In genomic region chr7:55498142-55498541, GRCh38 we compare ENCODE assay signal across 26 cellular contexts.
DNase-seq lines count a peak whose midpoint lies in the region; ATAC-seq and TF ChIP-seq lines count a peak whose summit lies in the region.
"Had no signal": no experiment of that assay in that cellular context is flagged by ENCODE, and none has a peak within 500 bp of the region (broad histone marks: within the 10 kb centered on the region; RNA-seq: fewer than 3 reads in every experiment).

No MANE protein-coding gene starts in this region.

- no peaks in the 10 kb centered on the region for H3K4me1 ChIP-seq in mucosa of descending colon (ENCODE audit: low read depth)
- H3K4me1 ChIP-seq: adrenal gland had no signal

- H3K9me3 Mint-ChIP-seq in T-helper 2 cell treated with Interferon-gamma antibody and Interleukin-4, amounts not matched to agents 5 μg/mL and 100 μg/mL, for 36 hours, result no peaks in the 10 kb centered on the region
- no peaks in the 10 kb centered on the region for H3K9me3 Mint-ChIP-seq in stimulated activated naive CD8-positive, alpha-beta T cell treated with anti-CD3 and anti-CD28 coated beads, Interleukin-15, amount 100 ng/mL, for 72 hours
- H3K9me3 Mint-ChIP-seq: activated CD4-positive, alpha-beta memory T cell treated with anti-CD3 and anti-CD28 coated beads, Interleukin-2, amount 10 ng/mL, durations not matched to agents 7 days and 5 days; activated T-helper 2 cell treated with anti-CD3 and anti-CD28 coated beads, Interferon-gamma antibody, Interleukin-2, Interleukin-4, amounts not matched to agents 10 μg/mL and 5 μg/mL and 100 μg/mL, durations not matched to agents 14 hours and 24 hours and 36 hours; naive B cell had no signal

- peaks cover 13% of the 10 kb centered on the region for H3K36me3 Mint-ChIP-seq in T-helper 2 cell treated with Interferon-gamma antibody and Interleukin-4, amounts not matched to agents 5 μg/mL and 100 μg/mL, for 36 hours (ENCODE audit: low read depth)

- H3K4me3 Mint-ChIP-seq in T-helper 2 cell treated with Interferon-gamma antibody and Interleukin-4, amounts not matched to agents 5 μg/mL and 100 μg/mL, for 36 hours, result no peak overlapping the region
- peak overlapping the region in 1 of 2 donors; percentile 30 for H3K4me3 Mint-ChIP-seq in stimulated activated naive CD8-positive, alpha-beta T cell treated with anti-CD3 and anti-CD28 coated beads, Interleukin-15, amount 100 ng/mL, for 72 hours
- H3K4me3 Mint-ChIP-seq: activated CD4-positive, alpha-beta memory T cell treated with anti-CD3 and anti-CD28 coated beads, Interleukin-2, amount 10 ng/mL, durations not matched to agents 7 days and 5 days had no signal

- no peaks in the 10 kb centered on the region for H3K27me3 Mint-ChIP-seq in T-helper 2 cell treated with Interferon-gamma antibody and Interleukin-4, amounts not matched to agents 5 μg/mL and 100 μg/mL, for 36 hours (ENCODE audit: low read depth)
- no peaks in the 10 kb centered on the region for H3K27me3 Mint-ChIP-seq in stimulated activated naive CD8-positive, alpha-beta T cell treated with anti-CD3 and anti-CD28 coated beads, Interleukin-15, amount 100 ng/mL, for 72 hours
- H3K27me3 Mint-ChIP-seq: activated CD4-positive, alpha-beta memory T cell treated with anti-CD3 and anti-CD28 coated beads, Interleukin-2, amount 10 ng/mL, durations not matched to agents 7 days and 5 days; naive B cell had no signal

- no peaks in the 10 kb centered on the region for H3K9me3 ChIP-seq in mucosa of descending colon
- H3K9me3 ChIP-seq: adrenal gland; BLaER1 treated with 17β-estradiol and CSF1 and Interleukin-3, amounts not matched to agents 10 nM and 100 nM; thoracic aorta had no signal

- H3K4me1 Mint-ChIP-seq in T-helper 2 cell treated with Interferon-gamma antibody and Interleukin-4, amounts not matched to agents 5 μg/mL and 100 μg/mL, for 36 hours (ENCODE audit: low read depth), result peaks cover 4% of the 10 kb centered on the region
- H3K4me1 Mint-ChIP-seq in stimulated activated naive CD8-positive, alpha-beta T cell treated with anti-CD3 and anti-CD28 coated beads, Interleukin-15, amount 100 ng/mL, for 72 hours, result peaks cover 53% of the 10 kb centered on the region

- TF ChIP-seq CTCF in mucosa of descending colon (IDR thresholded peaks at IDR 0.05), result no peak

- intact Hi-C loops in mucosa of descending colon (cut with DNase I, micrococcal nuclease), result no loop called here

- no peaks in the 10 kb centered on the region for H3K36me3 ChIP-seq in mucosa of descending colon (ENCODE audit: low read depth)

- peak overlapping the region; percentile 5 for H3K27ac Mint-ChIP-seq in T-helper 2 cell treated with Interferon-gamma antibody and Interleukin-4, amounts not matched to agents 5 μg/mL and 100 μg/mL, for 36 hours
- peak overlapping the region in 1 of 2 donors; percentile 55 for H3K27ac Mint-ChIP-seq in stimulated activated naive CD8-positive, alpha-beta T cell treated with anti-CD3 and anti-CD28 coated beads, Interleukin-15, amount 100 ng/mL, for 72 hours
- H3K27ac Mint-ChIP-seq: activated CD4-positive, alpha-beta memory T cell treated with anti-CD3 and anti-CD28 coated beads, Interleukin-2, amount 10 ng/mL, durations not matched to agents 7 days and 5 days had no signal

- DNase-seq in activated gamma-delta T cell treated with Interleukin-2 at 50 U/mL for 16 hours (peak; percentile 34), activated gamma-delta T cell (lab: John Stamatoyannopoulos, UW) (no peak), mucosa of descending colon (no peak), cerebellum (ENCODE audit: low spot score) (no peak), NCI-H524 (lab: John Stamatoyannopoulos, UW) (no peak)
- no peak for DNase-seq in T-helper 2 cell treated with Interferon-gamma antibody and Interleukin-4, amounts not matched to agents 5 μg/mL and 100 μg/mL, for 36 hours (ENCODE audit: low spot score)
- no peak for DNase-seq in stimulated activated naive CD8-positive, alpha-beta T cell treated with anti-CD3 and anti-CD28 coated beads, Interleukin-15, amount 100 ng/mL, for 72 hours
- DNase-seq: activated CD4-positive, alpha-beta memory T cell treated with anti-CD3 and anti-CD28 coated beads, Interleukin-2, amount 10 ng/mL, durations not matched to agents 7 days and 5 days; adrenal gland; brain microvascular endothelial cell; effector CD8-positive, alpha-beta T cell; EL; foreskin keratinocyte; mesendoderm; naive B cell; NCI-H1105; NCI-H1930; NCI-H69; stimulated activated CD4-positive, alpha-beta T cell treated with anti-CD3 and anti-CD28 coated beads, Interleukin-1b, Interleukin-23, amount 100 ng/mL, for 48 hours had no signal

- ATAC-seq in mucosa of descending colon (peak; percentile 22), GM21717 (IDR thresholded peaks at IDR 0.05; ENCODE audit: unreplicated experiment) (no peak)
- peak; percentile 80 for ATAC-seq in stimulated activated naive CD8-positive, alpha-beta T cell treated with anti-CD3 and anti-CD28 coated beads, Interleukin-15, amount 100 ng/mL, for 72 hours
- ATAC-seq: esophagus mucosa, foreskin keratinocyte, left lobe of liver had no signal

- no peak overlapping the region for H3K4me3 ChIP-seq in mucosa of descending colon
- H3K4me3 ChIP-seq: adrenal gland; BLaER1 treated with 17β-estradiol and CSF1 and Interleukin-3, amounts not matched to agents 10 nM and 100 nM; skin epidermis; thoracic aorta had no signal
